Comparison of ENCODE assay signal across 8 cellular contexts in genomic region chr10:110226555-110226925, GRCh38. TPM values are rescaled to one million over a fixed set of nuclear protein-coding genes. Genes with fewer than 3 reads are reported as not detected.
DNase-seq lines count a peak whose midpoint lies in the region; ATAC-seq and TF ChIP-seq lines count a peak whose summit lies in the region.

No MANE protein-coding gene starts in this region.

- intact Hi-C loops in Caco-2 (cut with micrococcal nuclease; ENCODE audit: unreplicated experiment), result loop anchor here (2.0 kb wide), 1 partner anchor 220 kb away; the partner anchor contains the start of gene ADD3

- H3K4me3 ChIP-seq in Caco-2 (ENCODE audit: low read depth, low read length), result peak overlapping the region; percentile 98
- H3K4me3 ChIP-seq in Jurkat, Clone E6-1 (ENCODE audit: low read length), result peak overlapping the region; percentile 66
- peak overlapping the region; percentile 91 for H3K4me3 ChIP-seq in thoracic aorta

- peaks cover 22% of the 10 kb centered on the region for H3K36me3 Mint-ChIP-seq in Caco-2 (ENCODE audit: insufficient read depth, unreplicated experiment)
- H3K36me3 Mint-ChIP-seq in activated naive CD4-positive, alpha-beta T cell treated with anti-CD3 and anti-CD28 coated beads, Interleukin-2, amount 50 U/mL, for 24 hours, result peaks cover 9% of the 10 kb centered on the region

- H3K9me3 ChIP-seq in Caco-2 (no peaks in the 10 kb centered on the region), thoracic aorta (no peaks in the 10 kb centered on the region)

- ATAC-seq in SK-N-SH treated with all-trans-retinoic acid at 6 μM for 48 hours (peak; percentile 37), omental fat pad (ENCODE audit: low FRiP score) (peak; percentile 53), thoracic aorta (ENCODE audit: insufficient number of reproducible peaks, low FRiP score, low read depth) (peak; percentile 48), GM19351 (IDR thresholded peaks at IDR 0.05; ENCODE audit: unreplicated experiment) (no peak)

- H3K27ac Mint-ChIP-seq in Caco-2 (ENCODE audit: unreplicated experiment), result peak overlapping the region; percentile 62
- H3K27ac Mint-ChIP-seq in activated naive CD4-positive, alpha-beta T cell treated with anti-CD3 and anti-CD28 coated beads, Interleukin-2, amount 50 U/mL, for 24 hours, result peak overlapping the region; percentile 97

- DNase-seq in Caco-2 (peak; percentile 89 to 94), globus pallidus (ENCODE audit: low spot score) (peak; percentile 90), omental fat pad (ENCODE audit: low spot score) (peak; percentile 81), thoracic aorta (ENCODE audit: low spot score) (peak; percentile 80)
- peak; percentile 84 for DNase-seq in Jurkat, Clone E6-1 (ENCODE audit: low read depth, low spot score)

- H3K4me3 Mint-ChIP-seq in Caco-2 (ENCODE audit: unreplicated experiment), result peak overlapping the region; percentile 86
- peak overlapping the region; percentile 95 for H3K4me3 Mint-ChIP-seq in activated naive CD4-positive, alpha-beta T cell treated with anti-CD3 and anti-CD28 coated beads, Interleukin-2, amount 50 U/mL, for 24 hours

- POLR2A ChIA-PET in Caco-2 (lab: Charles Lee), result interaction anchor here (1.0 kb wide), 1 partner anchor 16 kb away, joined by 3 read pairs; no protein-coding TSS in a partner anchor

- peaks cover 28% of the 10 kb centered on the region for H3K4me1 Mint-ChIP-seq in Caco-2 (ENCODE audit: low read depth, unreplicated experiment)
- peaks cover 50% of the 10 kb centered on the region for H3K4me1 Mint-ChIP-seq in activated naive CD4-positive, alpha-beta T cell treated with anti-CD3 and anti-CD28 coated beads, Interleukin-2, amount 50 U/mL, for 24 hours

- BruUV-seq in Caco-2 (replicated peaks; lab: Mats Ljungman, UMichigan), result no TSS peak

- TF ChIP-seq CTCF in Caco-2 (IDR thresholded peaks at IDR 0.05; ENCODE audit: insufficient read depth in 1 of 2, low read depth in 1 of 2, low read length in 1 of 2, severe bottlenecking in 1 of 2, unreplicated experiment in 1 of 2) (no peak), omental fat pad (IDR thresholded peaks at IDR 0.05) (no peak), thoracic aorta (IDR thresholded peaks at IDR 0.05) (no peak)

- H3K9me3 Mint-ChIP-seq in Caco-2 (ENCODE audit: unreplicated experiment), result no peaks in the 10 kb centered on the region
- no peaks in the 10 kb centered on the region for H3K9me3 Mint-ChIP-seq in activated naive CD4-positive, alpha-beta T cell treated with anti-CD3 and anti-CD28 coated beads, Interleukin-2, amount 50 U/mL, for 24 hours

- no peaks in the 10 kb centered on the region for H3K27me3 ChIP-seq in Caco-2 (replicated peaks; ENCODE audit: control insufficient read depth, insufficient read depth, low read length)
- no peaks in the 10 kb centered on the region for H3K27me3 ChIP-seq in thoracic aorta (replicated peaks; ENCODE audit: insufficient read depth)

- peak overlapping the region; percentile 83 to 85 for H3K27ac ChIP-seq in thoracic aorta

- H3K27me3 Mint-ChIP-seq in Caco-2 (ENCODE audit: insufficient read depth, unreplicated experiment), result no peaks in the 10 kb centered on the region
- no peaks in the 10 kb centered on the region for H3K27me3 Mint-ChIP-seq in activated naive CD4-positive, alpha-beta T cell treated with anti-CD3 and anti-CD28 coated beads, Interleukin-2, amount 50 U/mL, for 24 hours

- H3K4me1 ChIP-seq in Caco-2 (peaks cover 5% of the 10 kb centered on the region; the same call in 1 of the 2 replicates), thoracic aorta (ENCODE audit: control insufficient read depth in 1 of 2, low read depth in 2 of 2) (peaks cover 33 to 66% of the 10 kb centered on the region in 2 donors)

- H3K36me3 ChIP-seq in Caco-2 (ENCODE audit: control insufficient read depth, insufficient read depth, low read length), result peaks cover 1% of the 10 kb centered on the region; the same call in 1 of the 2 replicates
- peaks cover 5% of the 10 kb centered on the region for H3K36me3 ChIP-seq in thoracic aorta

- CTCF ChIA-PET in Caco-2 (lab: Charles Lee), result interaction anchor here (0.6 to 1.0 kb wide), 8 partner anchors 16 to 426 kb away, joined by 3 to 16 read pairs (median 4); no protein-coding TSS in a partner anchor

TF ChIP-seq in SK-N-SH treated with all-trans-retinoic acid at 6 μM for 48 hours, 23 proteins besides CTCF, POLR2A, EP300 and RAD21:
- TF ChIP-seq ESRRG (CRISPR knock-in tag; IDR thresholded peaks at IDR 0.05) (no peak), ZC3H10 (CRISPR knock-in tag; IDR thresholded peaks at IDR 0.05) (no peak), ISL1 (CRISPR knock-in tag; IDR thresholded peaks at IDR 0.05) (no peak), ZNF8 (CRISPR knock-in tag; IDR thresholded peaks at IDR 0.05) (no peak), CSDC2 (CRISPR knock-in tag; IDR thresholded peaks at IDR 0.05) (no peak), CREB5 (CRISPR knock-in tag; IDR thresholded peaks at IDR 0.05; ENCODE audit: low read depth) (no peak), GLIS3 (CRISPR knock-in tag; IDR thresholded peaks at IDR 0.05) (no peak), PPARA (CRISPR knock-in tag; IDR thresholded peaks at IDR 0.05; ENCODE audit: borderline replicate concordance) (no peak), RARB (CRISPR knock-in tag; IDR thresholded peaks at IDR 0.05) (no peak), ZFP30 (CRISPR knock-in tag; IDR thresholded peaks at IDR 0.05) (no peak), ZFP3 (CRISPR knock-in tag; IDR thresholded peaks at IDR 0.05) (no peak)
- TF ChIP-seq, protein P1, sequence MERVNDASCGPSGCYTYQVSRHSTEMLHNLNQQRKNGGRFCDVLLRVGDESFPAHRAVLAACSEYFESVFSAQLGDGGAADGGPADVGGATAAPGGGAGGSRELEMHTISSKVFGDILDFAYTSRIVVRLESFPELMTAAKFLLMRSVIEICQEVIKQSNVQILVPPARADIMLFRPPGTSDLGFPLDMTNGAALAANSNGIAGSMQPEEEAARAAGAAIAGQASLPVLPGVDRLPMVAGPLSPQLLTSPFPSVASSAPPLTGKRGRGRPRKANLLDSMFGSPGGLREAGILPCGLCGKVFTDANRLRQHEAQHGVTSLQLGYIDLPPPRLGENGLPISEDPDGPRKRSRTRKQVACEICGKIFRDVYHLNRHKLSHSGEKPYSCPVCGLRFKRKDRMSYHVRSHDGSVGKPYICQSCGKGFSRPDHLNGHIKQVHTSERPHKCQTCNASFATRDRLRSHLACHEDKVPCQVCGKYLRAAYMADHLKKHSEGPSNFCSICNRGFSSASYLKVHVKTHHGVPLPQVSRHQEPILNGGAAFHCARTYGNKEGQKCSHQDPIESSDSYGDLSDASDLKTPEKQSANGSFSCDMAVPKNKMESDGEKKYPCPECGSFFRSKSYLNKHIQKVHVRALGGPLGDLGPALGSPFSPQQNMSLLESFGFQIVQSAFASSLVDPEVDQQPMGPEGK (CRISPR knock-in tag; IDR thresholded peaks at IDR 0.05; ENCODE audit: borderline replicate concordance), result no peak
- TF ChIP-seq, protein P2, sequence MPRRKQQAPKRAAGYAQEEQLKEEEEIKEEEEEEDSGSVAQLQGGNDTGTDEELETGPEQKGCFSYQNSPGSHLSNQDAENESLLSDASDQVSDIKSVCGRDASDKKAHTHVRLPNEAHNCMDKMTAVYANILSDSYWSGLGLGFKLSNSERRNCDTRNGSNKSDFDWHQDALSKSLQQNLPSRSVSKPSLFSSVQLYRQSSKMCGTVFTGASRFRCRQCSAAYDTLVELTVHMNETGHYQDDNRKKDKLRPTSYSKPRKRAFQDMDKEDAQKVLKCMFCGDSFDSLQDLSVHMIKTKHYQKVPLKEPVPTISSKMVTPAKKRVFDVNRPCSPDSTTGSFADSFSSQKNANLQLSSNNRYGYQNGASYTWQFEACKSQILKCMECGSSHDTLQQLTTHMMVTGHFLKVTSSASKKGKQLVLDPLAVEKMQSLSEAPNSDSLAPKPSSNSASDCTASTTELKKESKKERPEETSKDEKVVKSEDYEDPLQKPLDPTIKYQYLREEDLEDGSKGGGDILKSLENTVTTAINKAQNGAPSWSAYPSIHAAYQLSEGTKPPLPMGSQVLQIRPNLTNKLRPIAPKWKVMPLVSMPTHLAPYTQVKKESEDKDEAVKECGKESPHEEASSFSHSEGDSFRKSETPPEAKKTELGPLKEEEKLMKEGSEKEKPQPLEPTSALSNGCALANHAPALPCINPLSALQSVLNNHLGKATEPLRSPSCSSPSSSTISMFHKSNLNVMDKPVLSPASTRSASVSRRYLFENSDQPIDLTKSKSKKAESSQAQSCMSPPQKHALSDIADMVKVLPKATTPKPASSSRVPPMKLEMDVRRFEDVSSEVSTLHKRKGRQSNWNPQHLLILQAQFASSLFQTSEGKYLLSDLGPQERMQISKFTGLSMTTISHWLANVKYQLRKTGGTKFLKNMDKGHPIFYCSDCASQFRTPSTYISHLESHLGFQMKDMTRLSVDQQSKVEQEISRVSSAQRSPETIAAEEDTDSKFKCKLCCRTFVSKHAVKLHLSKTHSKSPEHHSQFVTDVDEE (CRISPR knock-in tag; IDR thresholded peaks at IDR 0.05), result no peak

RNA-seq across cellular contexts. Expression of gene MXI1, which starts 19.1 kb away (rescaled TPM):
- total RNA-seq in Caco-2 (2022), result 9.1 and 11.0 TPM in 2 replicates
- 18.3 TPM for polyA plus RNA-seq in Jurkat, Clone E6-1 (2012; ENCODE audit: insufficient read depth, insufficient read length)
- total RNA-seq in omental fat pad, result 10 to 100 TPM; 32.3 to 40.0 (median 36.4) TPM
- 10 to 100 TPM; 87.7 to 92.8 TPM for total RNA-seq in thoracic aorta
